Comparison of ENCODE assay signal across 14 cellular contexts in the genomic region with DNA sequence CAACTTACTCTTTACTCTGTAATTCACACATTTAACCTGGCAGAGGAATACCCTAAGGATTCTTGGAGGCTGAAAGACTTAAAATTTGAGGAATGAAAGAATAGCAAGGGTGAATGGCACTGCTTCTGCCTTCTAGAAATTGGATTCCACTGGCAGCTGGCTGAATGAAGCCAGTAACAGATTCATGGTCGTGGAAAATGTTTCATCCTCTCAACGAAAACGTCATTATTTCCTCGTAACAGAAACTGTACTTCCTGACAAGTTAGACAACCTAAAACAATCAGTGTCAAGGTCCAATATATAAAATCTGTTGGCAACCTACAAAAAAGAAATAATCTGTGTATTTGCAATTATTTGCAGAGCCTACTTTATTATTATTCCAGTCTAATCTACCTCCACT. TPM values are rescaled to one million over a fixed set of nuclear protein-coding genes. Genes with fewer than 3 reads are reported as not detected.
"Had no signal": no experiment of that assay in that cellular context is flagged by ENCODE, and none has a peak within 500 bp of the region (broad histone marks: within the 10 kb centered on the region; RNA-seq: fewer than 3 reads in every experiment).

No MANE protein-coding gene starts in this region.

- DNase-seq: activated CD4-positive, alpha-beta T cell treated with anti-CD3 and anti-CD28 coated beads for 4 hours; activated CD8-positive, alpha-beta memory T cell treated with anti-CD3 and anti-CD28 coated beads, Interleukin-2, amount 50 U/mL, for 48 hours; activated CD8-positive, alpha-beta T cell treated with anti-CD3 and anti-CD28 coated beads, Interleukin-2, amount 10 ng/mL, durations not matched to agents 7 days and 5 days; activated naive CD4-positive, alpha-beta T cell; hippocampal formation; lower lobe of right lung; mucosa of descending colon; nephron progenitor cell; T-cell; T1000; transverse colon had no signal

- H3K4me1 Mint-ChIP-seq: stimulated activated effector memory CD8-positive, alpha-beta T cell treated with anti-CD3 and anti-CD28 coated beads, Interleukin-12 subunit alpha, Interleukin-12 subunit beta, amount 100 ng/mL, for 72 hours; T-cell had no signal

- H3K9me3 ChIP-seq: lower lobe of right lung, mucosa of descending colon, transverse colon had no signal

- H3K27ac Mint-ChIP-seq: activated CD8-positive, alpha-beta T cell treated with anti-CD3 and anti-CD28 coated beads, Interleukin-2, amount 10 ng/mL, durations not matched to agents 7 days and 5 days; nephron progenitor cell; stimulated activated effector memory CD8-positive, alpha-beta T cell treated with anti-CD3 and anti-CD28 coated beads, Interleukin-12 subunit alpha, Interleukin-12 subunit beta, amount 100 ng/mL, for 72 hours; T-cell had no signal

- H3K4me3 Mint-ChIP-seq: activated CD8-positive, alpha-beta T cell treated with anti-CD3 and anti-CD28 coated beads, Interleukin-2, amount 10 ng/mL, durations not matched to agents 7 days and 5 days; nephron progenitor cell; stimulated activated effector memory CD8-positive, alpha-beta T cell treated with anti-CD3 and anti-CD28 coated beads, Interleukin-12 subunit alpha, Interleukin-12 subunit beta, amount 100 ng/mL, for 72 hours; T-cell had no signal

- H3K36me3 Mint-ChIP-seq: stimulated activated effector memory CD8-positive, alpha-beta T cell treated with anti-CD3 and anti-CD28 coated beads, Interleukin-12 subunit alpha, Interleukin-12 subunit beta, amount 100 ng/mL, for 72 hours; T-cell had no signal

- H3K36me3 ChIP-seq: lower lobe of right lung, transverse colon had no signal

- H3K4me3 ChIP-seq: lower lobe of right lung, mucosa of descending colon, smooth muscle cell, transverse colon had no signal

- ATAC-seq: activated CD8-positive, alpha-beta T cell treated with anti-CD3 and anti-CD28 coated beads, Interleukin-2, amount 10 ng/mL, durations not matched to agents 7 days and 5 days; lower lobe of right lung; mucosa of descending colon; stimulated activated effector memory CD8-positive, alpha-beta T cell treated with anti-CD3 and anti-CD28 coated beads, Interleukin-12 subunit alpha, Interleukin-12 subunit beta, amount 100 ng/mL, for 72 hours; T-cell had no signal

- H3K27ac ChIP-seq: lower lobe of right lung, VCaP had no signal

RNA-seq across cellular contexts. Expression of gene BNC2, which starts 39.7 kb away (rescaled TPM):
- total RNA-seq: activated CD8-positive, alpha-beta T cell treated with anti-CD3 and anti-CD28 coated beads, Interleukin-2, amount 10 ng/mL, durations not matched to agents 7 days and 5 days had no signal
